ENCODE assay signal across 1 cellular context in the genomic region with DNA sequence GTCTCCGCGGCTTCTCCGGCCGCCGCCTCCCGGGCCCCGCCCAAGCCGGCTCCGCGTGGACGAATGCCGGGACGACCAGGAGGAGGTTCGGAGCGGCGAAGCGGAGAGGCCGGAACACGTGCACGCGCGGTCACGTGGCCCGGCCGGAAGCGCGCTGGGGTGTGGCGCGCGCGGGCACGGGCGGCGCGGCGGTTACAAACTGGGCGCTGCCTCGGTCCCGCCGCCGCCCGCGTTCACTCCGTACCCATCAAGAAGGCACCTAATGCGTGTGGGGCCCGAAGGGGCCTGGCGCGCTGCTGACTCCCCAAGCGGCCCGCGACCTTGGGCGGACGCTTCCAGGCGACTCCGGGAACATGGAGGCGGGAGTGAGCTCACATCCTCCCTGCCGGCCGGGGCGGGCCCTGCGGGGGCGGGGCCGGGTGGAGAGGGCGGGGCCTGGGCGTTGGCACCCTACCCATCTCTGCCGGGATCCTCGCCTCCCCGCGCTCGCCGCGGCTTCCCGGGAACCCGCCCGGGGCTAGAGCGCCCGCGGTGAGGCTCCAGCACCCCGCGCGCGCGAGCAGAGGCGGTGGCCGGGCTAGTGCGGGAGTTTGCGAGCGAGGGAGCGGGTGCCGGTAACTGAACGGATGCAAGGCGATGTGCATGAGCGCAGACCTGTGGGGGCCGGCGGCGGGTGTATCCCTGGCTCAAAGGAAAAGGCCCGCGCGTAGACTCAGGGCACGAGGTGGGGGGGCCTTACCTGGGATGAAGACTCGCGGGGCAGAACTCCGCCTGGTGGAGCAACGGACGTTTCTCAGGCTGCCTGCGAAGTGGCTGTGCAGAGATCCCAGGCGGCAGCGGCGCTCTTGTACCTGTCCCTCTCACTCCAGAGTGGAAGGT.
TF ChIP-seq lines count a peak whose summit lies in the region.

A gene (minus strand): TSS at position 367 of the 879 bp plus-strand sequence. CDS start 424 bp downstream, outside the sequence.

TF ChIP-seq in HepG2, 621 proteins besides CTCF, POLR2A, EP300 and RAD21 (continued from another document and continues in another):
- TF ChIP-seq, protein P1, sequence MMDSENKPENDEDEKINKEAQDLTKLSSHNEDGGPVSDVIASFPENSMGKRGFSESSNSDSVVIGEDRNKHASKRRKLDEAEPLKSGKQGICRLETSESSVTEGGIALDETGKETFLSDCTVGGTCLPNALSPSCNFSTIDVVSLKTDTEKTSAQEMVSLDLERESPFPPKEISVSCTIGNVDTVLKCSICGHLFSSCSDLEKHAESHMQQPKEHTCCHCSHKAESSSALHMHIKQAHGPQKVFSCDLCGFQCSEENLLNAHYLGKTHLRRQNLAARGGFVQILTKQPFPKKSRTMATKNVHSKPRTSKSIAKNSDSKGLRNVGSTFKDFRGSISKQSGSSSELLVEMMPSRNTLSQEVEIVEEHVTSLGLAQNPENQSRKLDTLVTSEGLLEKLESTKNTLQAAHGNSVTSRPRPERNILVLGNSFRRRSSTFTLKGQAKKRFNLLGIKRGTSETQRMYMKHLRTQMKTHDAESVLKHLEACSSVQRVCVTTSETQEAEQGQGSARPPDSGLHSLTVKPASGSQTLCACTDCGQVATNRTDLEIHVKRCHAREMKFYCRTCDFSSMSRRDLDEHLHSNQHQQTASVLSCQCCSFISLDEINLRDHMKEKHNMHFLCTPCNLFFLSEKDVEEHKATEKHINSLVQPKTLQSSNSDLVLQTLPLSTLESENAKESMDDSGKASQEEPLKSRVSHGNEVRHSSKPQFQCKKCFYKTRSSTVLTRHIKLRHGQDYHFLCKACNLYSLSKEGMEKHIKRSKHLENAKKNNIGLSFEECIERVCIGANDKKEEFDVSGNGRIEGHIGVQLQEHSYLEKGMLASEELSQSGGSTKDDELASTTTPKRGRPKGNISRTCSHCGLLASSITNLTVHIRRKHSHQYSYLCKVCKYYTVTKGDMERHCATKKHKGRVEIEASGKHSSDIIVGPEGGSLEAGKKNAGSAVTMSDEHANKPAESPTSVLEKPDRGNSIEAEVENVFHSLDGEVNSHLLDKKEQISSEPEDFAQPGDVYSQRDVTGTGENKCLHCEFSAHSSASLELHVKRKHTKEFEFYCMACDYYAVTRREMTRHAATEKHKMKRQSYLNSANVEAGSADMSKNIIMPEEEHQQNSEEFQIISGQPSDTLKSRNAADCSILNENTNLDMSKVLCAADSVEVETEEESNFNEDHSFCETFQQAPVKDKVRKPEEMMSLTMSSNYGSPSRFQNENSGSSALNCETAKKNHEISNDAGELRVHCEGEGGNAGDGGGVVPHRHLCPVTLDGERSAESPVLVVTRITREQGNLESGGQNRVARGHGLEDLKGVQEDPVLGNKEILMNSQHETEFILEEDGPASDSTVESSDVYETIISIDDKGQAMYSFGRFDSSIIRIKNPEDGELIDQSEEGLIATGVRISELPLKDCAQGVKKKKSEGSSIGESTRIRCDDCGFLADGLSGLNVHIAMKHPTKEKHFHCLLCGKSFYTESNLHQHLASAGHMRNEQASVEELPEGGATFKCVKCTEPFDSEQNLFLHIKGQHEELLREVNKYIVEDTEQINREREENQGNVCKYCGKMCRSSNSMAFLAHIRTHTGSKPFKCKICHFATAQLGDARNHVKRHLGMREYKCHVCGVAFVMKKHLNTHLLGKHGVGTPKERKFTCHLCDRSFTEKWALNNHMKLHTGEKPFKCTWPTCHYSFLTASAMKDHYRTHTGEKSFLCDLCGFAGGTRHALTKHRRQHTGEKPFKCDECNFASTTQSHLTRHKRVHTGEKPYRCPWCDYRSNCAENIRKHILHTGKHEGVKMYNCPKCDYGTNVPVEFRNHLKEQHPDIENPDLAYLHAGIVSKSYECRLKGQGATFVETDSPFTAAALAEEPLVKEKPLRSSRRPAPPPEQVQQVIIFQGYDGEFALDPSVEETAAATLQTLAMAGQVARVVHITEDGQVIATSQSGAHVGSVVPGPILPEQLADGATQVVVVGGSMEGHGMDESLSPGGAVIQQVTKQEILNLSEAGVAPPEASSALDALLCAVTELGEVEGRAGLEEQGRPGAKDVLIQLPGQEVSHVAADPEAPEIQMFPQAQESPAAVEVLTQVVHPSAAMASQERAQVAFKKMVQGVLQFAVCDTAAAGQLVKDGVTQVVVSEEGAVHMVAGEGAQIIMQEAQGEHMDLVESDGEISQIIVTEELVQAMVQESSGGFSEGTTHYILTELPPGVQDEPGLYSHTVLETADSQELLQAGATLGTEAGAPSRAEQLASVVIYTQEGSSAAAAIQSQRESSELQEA (CRISPR knock-in tag; IDR thresholded peaks at IDR 0.05; ENCODE audit: not compliant biosample characterization), result peak; percentile 30
- 0 out of 2 replicates have a peak, but pooled peaks have one; percentile 43 for TF ChIP-seq ZNF616 (CRISPR knock-in tag; IDR thresholded peaks at IDR 0.05; ENCODE audit: low read depth)
- TF ChIP-seq, protein P2, sequence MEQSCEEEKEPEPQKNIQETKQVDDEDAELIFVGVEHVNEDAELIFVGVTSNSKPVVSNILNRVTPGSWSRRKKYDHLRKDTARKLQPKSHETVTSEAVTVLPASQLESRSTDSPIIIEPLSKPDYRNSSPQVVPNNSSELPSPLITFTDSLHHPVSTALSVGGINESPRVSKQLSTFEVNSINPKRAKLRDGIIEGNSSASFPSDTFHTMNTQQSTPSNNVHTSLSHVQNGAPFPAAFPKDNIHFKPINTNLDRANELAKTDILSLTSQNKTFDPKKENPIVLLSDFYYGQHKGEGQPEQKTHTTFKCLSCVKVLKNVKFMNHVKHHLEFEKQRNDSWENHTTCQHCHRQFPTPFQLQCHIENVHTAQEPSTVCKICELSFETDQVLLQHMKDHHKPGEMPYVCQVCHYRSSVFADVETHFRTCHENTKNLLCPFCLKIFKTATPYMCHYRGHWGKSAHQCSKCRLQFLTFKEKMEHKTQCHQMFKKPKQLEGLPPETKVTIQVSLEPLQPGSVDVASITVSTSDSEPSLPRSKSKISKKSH (CRISPR knock-in tag; IDR thresholded peaks at IDR 0.05; ENCODE audit: borderline replicate concordance), result no peak; the same call in 1 of the 2 replicates
- peak; percentile 29; the same call in 1 of the 3 replicates for TF ChIP-seq MXI1 (IDR thresholded peaks at IDR 0.05; ENCODE audit: borderline replicate concordance, low read depth, low read length)
- no peak for TF ChIP-seq RFXANK (CRISPR knock-in tag; IDR thresholded peaks at IDR 0.05)
- no peak for TF ChIP-seq NFIB (CRISPR knock-in tag; IDR thresholded peaks at IDR 0.05; ENCODE audit: borderline replicate concordance)
- TF ChIP-seq ZNF83 (CRISPR knock-in tag; IDR thresholded peaks at IDR 0.05; ENCODE audit: borderline replicate concordance), result peak; percentile 61; the same call in 1 of the 2 replicates
- TF ChIP-seq, protein P3, sequence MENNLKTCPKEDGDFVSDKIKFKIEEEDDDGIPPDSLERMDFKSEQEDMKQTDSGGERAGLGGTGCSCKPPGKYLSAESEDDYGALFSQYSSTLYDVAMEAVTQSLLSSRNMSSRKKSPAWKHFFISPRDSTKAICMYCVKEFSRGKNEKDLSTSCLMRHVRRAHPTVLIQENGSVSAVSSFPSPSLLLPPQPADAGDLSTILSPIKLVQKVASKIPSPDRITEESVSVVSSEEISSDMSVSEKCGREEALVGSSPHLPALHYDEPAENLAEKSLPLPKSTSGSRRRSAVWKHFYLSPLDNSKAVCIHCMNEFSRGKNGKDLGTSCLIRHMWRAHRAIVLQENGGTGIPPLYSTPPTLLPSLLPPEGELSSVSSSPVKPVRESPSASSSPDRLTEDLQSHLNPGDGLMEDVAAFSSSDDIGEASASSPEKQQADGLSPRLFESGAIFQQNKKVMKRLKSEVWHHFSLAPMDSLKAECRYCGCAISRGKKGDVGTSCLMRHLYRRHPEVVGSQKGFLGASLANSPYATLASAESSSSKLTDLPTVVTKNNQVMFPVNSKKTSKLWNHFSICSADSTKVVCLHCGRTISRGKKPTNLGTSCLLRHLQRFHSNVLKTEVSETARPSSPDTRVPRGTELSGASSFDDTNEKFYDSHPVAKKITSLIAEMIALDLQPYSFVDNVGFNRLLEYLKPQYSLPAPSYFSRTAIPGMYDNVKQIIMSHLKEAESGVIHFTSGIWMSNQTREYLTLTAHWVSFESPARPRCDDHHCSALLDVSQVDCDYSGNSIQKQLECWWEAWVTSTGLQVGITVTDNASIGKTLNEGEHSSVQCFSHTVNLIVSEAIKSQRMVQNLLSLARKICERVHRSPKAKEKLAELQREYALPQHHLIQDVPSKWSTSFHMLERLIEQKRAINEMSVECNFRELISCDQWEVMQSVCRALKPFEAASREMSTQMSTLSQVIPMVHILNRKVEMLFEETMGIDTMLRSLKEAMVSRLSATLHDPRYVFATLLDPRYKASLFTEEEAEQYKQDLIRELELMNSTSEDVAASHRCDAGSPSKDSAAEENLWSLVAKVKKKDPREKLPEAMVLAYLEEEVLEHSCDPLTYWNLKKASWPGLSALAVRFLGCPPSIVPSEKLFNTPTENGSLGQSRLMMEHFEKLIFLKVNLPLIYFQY (CRISPR knock-in tag; IDR thresholded peaks at IDR 0.05; ENCODE audit: borderline replicate concordance), result no peak
- peak; percentile 45 for TF ChIP-seq HNRNPLL (IDR thresholded peaks at IDR 0.05; ENCODE audit: low read depth, low read length, poor library complexity, severe bottlenecking)
- TF ChIP-seq, protein P4, sequence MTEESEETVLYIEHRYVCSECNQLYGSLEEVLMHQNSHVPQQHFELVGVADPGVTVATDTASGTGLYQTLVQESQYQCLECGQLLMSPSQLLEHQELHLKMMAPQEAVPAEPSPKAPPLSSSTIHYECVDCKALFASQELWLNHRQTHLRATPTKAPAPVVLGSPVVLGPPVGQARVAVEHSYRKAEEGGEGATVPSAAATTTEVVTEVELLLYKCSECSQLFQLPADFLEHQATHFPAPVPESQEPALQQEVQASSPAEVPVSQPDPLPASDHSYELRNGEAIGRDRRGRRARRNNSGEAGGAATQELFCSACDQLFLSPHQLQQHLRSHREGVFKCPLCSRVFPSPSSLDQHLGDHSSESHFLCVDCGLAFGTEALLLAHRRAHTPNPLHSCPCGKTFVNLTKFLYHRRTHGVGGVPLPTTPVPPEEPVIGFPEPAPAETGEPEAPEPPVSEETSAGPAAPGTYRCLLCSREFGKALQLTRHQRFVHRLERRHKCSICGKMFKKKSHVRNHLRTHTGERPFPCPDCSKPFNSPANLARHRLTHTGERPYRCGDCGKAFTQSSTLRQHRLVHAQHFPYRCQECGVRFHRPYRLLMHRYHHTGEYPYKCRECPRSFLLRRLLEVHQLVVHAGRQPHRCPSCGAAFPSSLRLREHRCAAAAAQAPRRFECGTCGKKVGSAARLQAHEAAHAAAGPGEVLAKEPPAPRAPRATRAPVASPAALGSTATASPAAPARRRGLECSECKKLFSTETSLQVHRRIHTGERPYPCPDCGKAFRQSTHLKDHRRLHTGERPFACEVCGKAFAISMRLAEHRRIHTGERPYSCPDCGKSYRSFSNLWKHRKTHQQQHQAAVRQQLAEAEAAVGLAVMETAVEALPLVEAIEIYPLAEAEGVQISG (CRISPR knock-in tag; IDR thresholded peaks at IDR 0.05), result peak; percentile 55; the same call in 1 of the 2 replicates
- TF ChIP-seq PHF21A (CRISPR knock-in tag; IDR thresholded peaks at IDR 0.05), result peak; percentile 65
- peak; percentile 79 for TF ChIP-seq TBX2 (CRISPR knock-in tag; IDR thresholded peaks at IDR 0.05; ENCODE audit: borderline replicate concordance)
- no peak for TF ChIP-seq BCL6 (CRISPR knock-in tag; IDR thresholded peaks at IDR 0.05)
- no peak for TF ChIP-seq ZNF816 (CRISPR knock-in tag; IDR thresholded peaks at IDR 0.05; ENCODE audit: borderline replicate concordance)
- TF ChIP-seq ZNF225 (CRISPR knock-in tag; IDR thresholded peaks at IDR 0.05), result no peak
- no peak for TF ChIP-seq NR2F6 (IDR thresholded peaks at IDR 0.05)
- TF ChIP-seq NR2F6 (CRISPR knock-in tag; IDR thresholded peaks at IDR 0.05), result no peak; the same call in 1 of the 2 replicates
- TF ChIP-seq JDP2 (CRISPR knock-in tag; IDR thresholded peaks at IDR 0.05; ENCODE audit: borderline replicate concordance), result no peak
- TF ChIP-seq, protein P5, sequence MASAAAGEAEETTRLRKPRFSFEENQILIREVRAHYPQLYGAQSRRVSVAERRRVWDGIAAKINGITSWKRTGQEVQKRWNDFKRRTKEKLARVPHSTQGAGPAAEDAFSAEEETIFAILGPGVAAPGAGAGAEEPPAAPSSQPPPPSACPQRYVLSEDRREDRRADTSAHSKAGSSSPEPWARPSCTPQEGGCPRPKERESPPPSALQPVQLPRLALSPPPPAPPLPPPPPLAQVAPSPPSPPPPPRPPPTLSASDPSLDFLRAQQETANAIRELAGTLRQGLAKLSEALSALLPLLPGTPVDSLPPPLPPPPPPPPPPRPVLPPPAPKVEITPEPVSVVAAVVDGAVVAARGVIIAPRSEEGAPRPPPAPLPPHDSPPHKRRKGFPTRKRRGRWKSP (CRISPR knock-in tag; IDR thresholded peaks at IDR 0.05), result peak; percentile 47; the same call in 1 of the 2 replicates
- peak; percentile 77; the same call in 1 of the 2 replicates for TF ChIP-seq EED (CRISPR knock-in tag; IDR thresholded peaks at IDR 0.05)
- TF ChIP-seq DMAP1 (CRISPR knock-in tag; IDR thresholded peaks at IDR 0.05), result peak; percentile 66; the same call in 1 of the 2 replicates
- no peak for TF ChIP-seq ZSCAN22 (CRISPR knock-in tag; IDR thresholded peaks at IDR 0.05)
- TF ChIP-seq ZNF451 (CRISPR knock-in tag; IDR thresholded peaks at IDR 0.05), result peak; percentile 65
- TF ChIP-seq ZNF337 (CRISPR knock-in tag; IDR thresholded peaks at IDR 0.05; ENCODE audit: borderline replicate concordance, low read depth), result no peak
- TF ChIP-seq SALL1 (CRISPR knock-in tag; IDR thresholded peaks at IDR 0.05), result peak; percentile 57
- TF ChIP-seq NRL (CRISPR knock-in tag; IDR thresholded peaks at IDR 0.05; ENCODE audit: borderline replicate concordance), result no peak; the same call in 1 of the 2 replicates
- TF ChIP-seq ETV5 (CRISPR knock-in tag; IDR thresholded peaks at IDR 0.05; ENCODE audit: borderline replicate concordance), result peak; percentile 10
- TF ChIP-seq ZSCAN31 (CRISPR knock-in tag; IDR thresholded peaks at IDR 0.05; ENCODE audit: low read depth), result peak; percentile 81; the same call in 1 of the 2 replicates
- TF ChIP-seq KDM2A (CRISPR knock-in tag; IDR thresholded peaks at IDR 0.05; ENCODE audit: borderline replicate concordance, low read depth), result peak; percentile 68
- no peak for TF ChIP-seq ATF7 (IDR thresholded peaks at IDR 0.05)
- peak; percentile 18; the same call in 1 of the 2 replicates for TF ChIP-seq ATF7 (CRISPR knock-in tag; IDR thresholded peaks at IDR 0.05)
- TF ChIP-seq SALL2 (CRISPR knock-in tag; IDR thresholded peaks at IDR 0.05), result no peak; the same call in 1 of the 2 replicates
- 0 out of 2 replicates have a peak, but pooled peaks have one; percentile 47 for TF ChIP-seq ZNF567 (CRISPR knock-in tag; IDR thresholded peaks at IDR 0.05; ENCODE audit: borderline replicate concordance)
- TF ChIP-seq ESRRA (CRISPR knock-in tag; IDR thresholded peaks at IDR 0.05; ENCODE audit: low read depth), result peak; percentile 16; the same call in 1 of the 2 replicates
- TF ChIP-seq RBFOX2 (IDR thresholded peaks at IDR 0.05; ENCODE audit: low read depth, low read length), result peak; percentile 85
- no peak for TF ChIP-seq MBD4 (IDR thresholded peaks at IDR 0.05; ENCODE audit: borderline replicate concordance, low read length)
- TF ChIP-seq GTF3A (CRISPR knock-in tag; conservative IDR thresholded peaks at IDR 0.05), result no peak
- TF ChIP-seq SAP130 (CRISPR knock-in tag; IDR thresholded peaks at IDR 0.05; ENCODE audit: low read depth), result peak; percentile 66; the same call in 1 of the 2 replicates
- peak; percentile 80; the same call in 1 of the 2 replicates for TF ChIP-seq HNRNPL (IDR thresholded peaks at IDR 0.05; ENCODE audit: low read depth, low read length)
- TF ChIP-seq ZNF75D (CRISPR knock-in tag; IDR thresholded peaks at IDR 0.05; ENCODE audit: borderline replicate concordance), result no peak
